In genomic region chr4:72295966-72296557, GRCh38 we compare ENCODE assay signal across 8 cellular contexts.
A peak's percentile ranks its signal among the peaks of the same experiment; 100 is the strongest.
DNase-seq lines count a peak whose midpoint lies in the region; ATAC-seq and TF ChIP-seq lines count a peak whose summit lies in the region.

No MANE protein-coding gene starts in this region.

- H3K27ac ChIP-seq in VCaP (no peak overlapping the region), heart right ventricle (no peak overlapping the region)

- no peaks in the 10 kb centered on the region for H3K9me3 Mint-ChIP-seq in stimulated activated memory B cell treated with anti-CD40 and anti-IgM and Interleukin-4, amounts not matched to agents 10 μg/mL and 1 μg/mL and 100 μg/mL, for 72 hours

- no peaks in the 10 kb centered on the region for H3K4me1 ChIP-seq in heart right ventricle

- no peak overlapping the region for H3K4me3 Mint-ChIP-seq in stimulated activated memory B cell treated with anti-CD40 and anti-IgM and Interleukin-4, amounts not matched to agents 10 μg/mL and 1 μg/mL and 100 μg/mL, for 72 hours

- H3K9me3 ChIP-seq in heart right ventricle, result no peaks in the 10 kb centered on the region

- H3K27ac Mint-ChIP-seq in stimulated activated memory B cell treated with anti-CD40 and anti-IgM and Interleukin-4, amounts not matched to agents 10 μg/mL and 1 μg/mL and 100 μg/mL, for 72 hours, result no peak overlapping the region

- ATAC-seq in GM21367 (IDR thresholded peaks at IDR 0.05; ENCODE audit: unreplicated experiment) (peak; percentile 67), heart right ventricle (peak in 7 of 8 donors; percentile 56 to 77 (median 70))
- peak; percentile 48 for ATAC-seq in stimulated activated memory B cell treated with anti-CD40 and anti-IgM and Interleukin-4, amounts not matched to agents 10 μg/mL and 1 μg/mL and 100 μg/mL, for 72 hours

- no peak overlapping the region for H3K4me3 ChIP-seq in heart right ventricle

- 16 to 22% methylated on average over 5 of the region's 5 CpGs for WGBS in heart right ventricle, 2 donors

- no peaks in the 10 kb centered on the region for H3K4me1 Mint-ChIP-seq in stimulated activated memory B cell treated with anti-CD40 and anti-IgM and Interleukin-4, amounts not matched to agents 10 μg/mL and 1 μg/mL and 100 μg/mL, for 72 hours

- DNase-seq in Daoy (ENCODE audit: low read depth), result peak; percentile 17
- DNase-seq in LHCN-M2 (ENCODE audit: low read depth), result peak; percentile 44
- DNase-seq in heart right ventricle, result no peak
- DNase-seq in cortex of kidney (lab: John Stamatoyannopoulos, UW), result no peak
- no peak for DNase-seq in effector CD4-positive, alpha-beta T cell

- TF ChIP-seq CTCF in VCaP (conservative IDR thresholded peaks at IDR 0.05) (peak; percentile 99), heart right ventricle (IDR thresholded peaks at IDR 0.05) (peak; percentile 30 to 82 (median 67))

- no peaks in the 10 kb centered on the region for H3K36me3 Mint-ChIP-seq in stimulated activated memory B cell treated with anti-CD40 and anti-IgM and Interleukin-4, amounts not matched to agents 10 μg/mL and 1 μg/mL and 100 μg/mL, for 72 hours

- no peaks in the 10 kb centered on the region for H3K27me3 ChIP-seq in heart right ventricle

- H3K27me3 Mint-ChIP-seq in stimulated activated memory B cell treated with anti-CD40 and anti-IgM and Interleukin-4, amounts not matched to agents 10 μg/mL and 1 μg/mL and 100 μg/mL, for 72 hours, result peaks cover 9% of the 10 kb centered on the region

- H3K36me3 ChIP-seq in heart right ventricle, result no peaks in the 10 kb centered on the region

- intact Hi-C loops in heart right ventricle (cut with DNase I), result loop anchor here in 5 of 10 donors (2.0 to 10.0 kb wide), 5 partner anchors 169 to 729 kb away; no protein-coding TSS in a partner anchor

Comparison
In these comparisons a context has a peak if more than half of its experiments do, and no peak if none do; other contexts are left out.
1. DNase-seq: peak in Daoy (single experiment) and LHCN-M2 (single experiment); none in heart right ventricle (0 of 2), cortex of kidney (single experiment) and effector CD4-positive, alpha-beta T cell (single experiment).
2. Peak in every context shown above with its lines, with median percentiles within 50 percentile points of each other: ATAC-seq.